In the genomic region with DNA sequence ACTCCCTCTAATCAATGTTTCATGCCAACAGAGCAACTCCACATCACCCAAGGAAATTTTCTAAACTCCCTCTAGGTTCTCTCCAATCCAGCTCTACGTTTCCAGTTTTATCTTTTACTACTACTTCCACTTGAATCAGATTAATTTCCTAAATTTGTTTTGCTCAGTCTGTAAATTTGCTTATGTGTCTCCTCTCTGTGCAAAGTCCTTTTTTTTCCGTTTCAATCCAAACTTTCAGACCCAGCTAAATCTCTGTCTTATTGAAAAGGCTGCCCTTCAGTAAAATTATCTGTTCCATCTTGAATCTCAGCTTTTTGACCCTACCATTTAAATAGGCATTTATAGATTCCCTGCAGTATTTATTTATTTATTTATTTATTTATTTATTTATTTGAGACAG, we compare ENCODE assay signal across 34 cellular contexts.
"Had no signal": no experiment of that assay in that cellular context is flagged by ENCODE, and none has a peak within 500 bp of the region (broad histone marks: within the 10 kb centered on the region; RNA-seq: fewer than 3 reads in every experiment).

No MANE protein-coding gene starts in this region.

- DNase-seq: activated effector memory CD4-positive, alpha-beta T cell treated with anti-CD3 and anti-CD28 coated beads, Interleukin-2, amount 50 U/mL, for 16 hours; activated effector memory CD4-positive, alpha-beta T cell treated with Interleukin-2 at 50 U/mL for 16 hours; activated gamma-delta T cell; activated gamma-delta T cell treated with Interleukin-2 at 50 U/mL for 16 hours; activated naive CD4-positive, alpha-beta T cell; activated naive CD4-positive, alpha-beta T cell treated with anti-CD3 and anti-CD28 coated beads for 36 hours; activated naive CD4-positive, alpha-beta T cell treated with anti-CD3 and anti-CD28 coated beads, Interleukin-2, amount 10 ng/mL, durations not matched to agents 7 days and 5 days; activated naive CD4-positive, alpha-beta T cell treated with anti-CD3 and anti-CD28 coated beads, Interleukin-2, amount 50 U/mL, for 16 hours; activated naive CD4-positive, alpha-beta T cell treated with Interleukin-2 at 50 U/mL for 16 hours; activated naive CD8-positive, alpha-beta T cell treated with anti-CD3 and anti-CD28 coated beads for 36 hours; activated naive CD8-positive, alpha-beta T cell treated with anti-CD3 and anti-CD28 coated beads, Interleukin-2, amount 10 ng/mL, durations not matched to agents 7 days and 5 days; activated naive CD8-positive, alpha-beta T cell treated with anti-CD3 and anti-CD28 coated beads, Interleukin-2, amount 50 U/mL, for 24 hours; activated T-cell treated with anti-CD3 and anti-CD28 coated beads, Interleukin-2, amount 50 U/mL, for 1 hour; activated T-cell treated with anti-CD3 and anti-CD28 coated beads, Interleukin-2, amount 50 U/mL, for 24 hours; activated T-cell treated with anti-CD3 and anti-CD28 coated beads, Interleukin-2, amount 50 U/mL, for 4 hours; activated T-cell treated with anti-CD3 and anti-CD28 coated beads, Interleukin-2, amount 50 U/mL, for 48 hours; activated T-cell treated with anti-CD3 and anti-CD28 coated beads, Interleukin-2, amount 50 U/mL, for 72 hours; adrenal gland; amniotic stem cell; amygdala; anterior cingulate cortex; aorta; body of pancreas; brain microvascular endothelial cell; caudate nucleus; central memory CD4-positive, alpha-beta T cell; cerebellar nuclear complex had no signal

- FAIRE-seq: astrocyte, bronchial epithelial cell had no signal

- H3K4me1 ChIP-seq: adrenal gland, ascending aorta, breast epithelium had no signal

- H3K4me3 ChIP-seq: adrenal gland, ascending aorta, body of pancreas, breast epithelium, cardiac muscle cell had no signal

- H3K27me3 ChIP-seq: adrenal gland, ascending aorta, body of pancreas, brain microvascular endothelial cell, breast epithelium, cardiac muscle cell had no signal

- H3K9me3 ChIP-seq: adrenal gland, ascending aorta, body of pancreas, breast epithelium had no signal

- H3K36me3 ChIP-seq: adrenal gland, ascending aorta, brain microvascular endothelial cell, breast epithelium, cardiac muscle cell had no signal

- ATAC-seq: activated naive CD4-positive, alpha-beta T cell treated with anti-CD3 and anti-CD28 coated beads, Interleukin-2, amount 50 U/mL, for 72 hours; activated naive CD8-positive, alpha-beta T cell treated with anti-CD3 and anti-CD28 coated beads, Interleukin-2, amount 50 U/mL, for 24 hours; activated T-cell treated with anti-CD3 and anti-CD28 coated beads, Interleukin-2, amount 50 U/mL, for 4 hours; activated T-cell treated with anti-CD3 and anti-CD28 coated beads, Interleukin-2, amount 50 U/mL, for 72 hours; activated T-helper 17 cell treated with anti-CD3 and anti-CD28 coated beads, Interleukin-2, amount 50 U/mL, for 72 hours; body of pancreas had no signal

- H3K27ac ChIP-seq: adrenal gland, ascending aorta, body of pancreas, brain microvascular endothelial cell, breast epithelium, cardiac muscle cell had no signal
